In genomic region chr19:21749090-21749489, GRCh38 we compare ENCODE assay signal across 1 cellular context.
TF ChIP-seq lines count a peak whose summit lies in the region.

No MANE protein-coding gene starts in this region.

TF ChIP-seq in GM12878, 131 proteins besides CTCF, POLR2A, EP300 and RAD21 (continued from another document):
- no peak for TF ChIP-seq ZNF687 (IDR thresholded peaks at IDR 0.05)
TF ChIP-seq in GM12878: peak in this region for 1.
